In genomic region chr15:47717036-47717611, GRCh38 we compare ENCODE assay signal across 9 cellular contexts. TPM values are rescaled to one million over a fixed set of nuclear protein-coding genes. Genes with fewer than 3 reads are reported as not detected.
DNase-seq lines count a peak whose midpoint lies in the region; ATAC-seq and TF ChIP-seq lines count a peak whose summit lies in the region.
"Had no signal": no experiment of that assay in that cellular context is flagged by ENCODE, and none has a peak within 500 bp of the region (broad histone marks: within the 10 kb centered on the region; RNA-seq: fewer than 3 reads in every experiment).

Gene SEMA6D, plus strand, starts transcription at chr15:47717505. Its CDS starts 42,294 bp downstream, at chr15:47759799.

- peak within 1 kb of the TSS in 3 of 4 donors; percentile 45 to 84 (median 67) for H3K4me3 Mint-ChIP-seq in IgD-negative memory B cell
- H3K4me3 Mint-ChIP-seq in activated T-helper 2 cell treated with anti-CD3 and anti-CD28 coated beads, Interferon-gamma antibody, Interleukin-2, Interleukin-4, amounts not matched to agents 10 μg/mL and 5 μg/mL and 100 μg/mL, durations not matched to agents 14 hours and 24 hours and 36 hours (ENCODE audit: low read depth) = no peak within 1 kb of the TSS

- ATAC-seq in HG02588 (IDR thresholded peaks at IDR 0.05; ENCODE audit: unreplicated experiment) = no peak
- ATAC-seq: GM12878 had no signal

- H3K4me1 ChIP-seq in SJSA1 (replicated peaks) (peaks cover 18% of the 10 kb centered on the region; the same call in 1 of the 2 replicates), muscle layer of colon (ENCODE audit: insufficient read depth, low read length) (peaks cover 24% of the 10 kb centered on the region), vagina (peaks cover 37% of the 10 kb centered on the region)

- H3K27me3 ChIP-seq in SJSA1 (replicated peaks) (0 out of 2 replicates have a peak, but pooled peaks cover 4% of the 10 kb centered on the region), muscle layer of colon (ENCODE audit: control insufficient read depth in 1 of 2, insufficient read depth in 2 of 2, low read length in 2 of 2) (peaks cover 0 to 9% of the 10 kb centered on the region in 2 donors), vagina (no peaks in the 10 kb centered on the region)

- H3K27ac ChIP-seq in SJSA1 (no peak within 1 kb of the TSS), muscle layer of colon (ENCODE audit: low read depth, low read length) (peak within 1 kb of the TSS; percentile 73), vagina (peak within 1 kb of the TSS; percentile 85)

- H3K27me3 Mint-ChIP-seq in IgD-negative memory B cell = peaks cover 46% of the 10 kb centered on the region
- H3K27me3 Mint-ChIP-seq in activated T-helper 2 cell treated with anti-CD3 and anti-CD28 coated beads, Interferon-gamma antibody, Interleukin-2, Interleukin-4, amounts not matched to agents 10 μg/mL and 5 μg/mL and 100 μg/mL, durations not matched to agents 14 hours and 24 hours and 36 hours (ENCODE audit: low read depth) = peaks cover 57% of the 10 kb centered on the region

- TF ChIP-seq CTCF in vagina (IDR thresholded peaks at IDR 0.05) = no peak

- intact Hi-C loops in vagina (cut with DNase I) = no loop called here
- intact Hi-C loops in activated T-helper 2 cell treated with anti-CD3 and anti-CD28 coated beads, Interferon-gamma antibody, Interleukin-2, Interleukin-4, amounts not matched to agents 10 μg/mL and 5 μg/mL and 100 μg/mL, durations not matched to agents 14 hours and 24 hours and 36 hours (cut with micrococcal nuclease) = loop anchor here (10.0 kb wide), 2 partner anchors 522 to 568 kb away; no protein-coding TSS in a partner anchor

- H3K36me3 ChIP-seq in SJSA1 (no peaks in the 10 kb centered on the region), muscle layer of colon (ENCODE audit: insufficient read depth, low read length) (no peaks in the 10 kb centered on the region), vagina (no peaks in the 10 kb centered on the region)

- TF ChIP-seq POLR2A in vagina (IDR thresholded peaks at IDR 0.05) = no peak

- no peaks in the 10 kb centered on the region for H3K36me3 Mint-ChIP-seq in IgD-negative memory B cell
- H3K36me3 Mint-ChIP-seq in activated T-helper 2 cell treated with anti-CD3 and anti-CD28 coated beads, Interferon-gamma antibody, Interleukin-2, Interleukin-4, amounts not matched to agents 10 μg/mL and 5 μg/mL and 100 μg/mL, durations not matched to agents 14 hours and 24 hours and 36 hours (ENCODE audit: low read depth) = no peaks in the 10 kb centered on the region

- H3K4me1 Mint-ChIP-seq in IgD-negative memory B cell = peaks cover 0 to 10% (median 6%) of the 10 kb centered on the region in 3 donors
- no peaks in the 10 kb centered on the region for H3K4me1 Mint-ChIP-seq in activated T-helper 2 cell treated with anti-CD3 and anti-CD28 coated beads, Interferon-gamma antibody, Interleukin-2, Interleukin-4, amounts not matched to agents 10 μg/mL and 5 μg/mL and 100 μg/mL, durations not matched to agents 14 hours and 24 hours and 36 hours (ENCODE audit: low read depth)

- H3K27ac Mint-ChIP-seq in IgD-negative memory B cell = no peak within 1 kb of the TSS
- no peak within 1 kb of the TSS for H3K27ac Mint-ChIP-seq in activated T-helper 2 cell treated with anti-CD3 and anti-CD28 coated beads, Interferon-gamma antibody, Interleukin-2, Interleukin-4, amounts not matched to agents 10 μg/mL and 5 μg/mL and 100 μg/mL, durations not matched to agents 14 hours and 24 hours and 36 hours

- H3K9ac ChIP-seq in muscle layer of colon (ENCODE audit: low read length) = no peak within 1 kb of the TSS

- peak; percentile 87 for DNase-seq in AG20443 (ENCODE audit: low spot score)
- DNase-seq in SJSA1 (ENCODE audit: low read depth in 1 of 2, low spot score in 2 of 2) = peak; percentile 70 to 77
- peak; percentile 74 for DNase-seq in fibroblast of the conjunctiva (ENCODE audit: low read depth)
- DNase-seq in vagina (ENCODE audit: extremely low spot score in 2 of 2) = no peak
- DNase-seq in activated T-helper 2 cell treated with anti-CD3 and anti-CD28 coated beads, Interferon-gamma antibody, Interleukin-2, Interleukin-4, amounts not matched to agents 10 μg/mL and 5 μg/mL and 100 μg/mL, durations not matched to agents 14 hours and 24 hours and 36 hours (ENCODE audit: low spot score) = no peak

- H3K9me3 ChIP-seq in SJSA1 (replicated peaks) (no peaks in the 10 kb centered on the region), muscle layer of colon (ENCODE audit: low read length) (no peaks in the 10 kb centered on the region), vagina (no peaks in the 10 kb centered on the region)

- H3K9me3 Mint-ChIP-seq in IgD-negative memory B cell = no peaks in the 10 kb centered on the region
- H3K9me3 Mint-ChIP-seq in activated T-helper 2 cell treated with anti-CD3 and anti-CD28 coated beads, Interferon-gamma antibody, Interleukin-2, Interleukin-4, amounts not matched to agents 10 μg/mL and 5 μg/mL and 100 μg/mL, durations not matched to agents 14 hours and 24 hours and 36 hours = no peaks in the 10 kb centered on the region

- H3K4me3 ChIP-seq in SJSA1 (peak within 1 kb of the TSS; percentile 62), muscle layer of colon (ENCODE audit: low read depth in 1 of 2, low read length in 2 of 2) (peak within 1 kb of the TSS; percentile 66 to 75), vagina (peak within 1 kb of the TSS; percentile 69 to 80)
- H3K4me3 ChIP-seq: GM12878 had no signal

RNA-seq across cellular contexts. Expression of gene SEMA6D, which starts in this region (rescaled TPM):
- not detected for polyA plus RNA-seq in IgD-negative memory B cell
- 2.3 and 3.7 TPM in 2 replicates for total RNA-seq in SJSA1 (2014; rRNA removed; shearing (Covaris generic))
- total RNA-seq in vagina = 34.9 TPM
- total RNA-seq in activated T-helper 2 cell treated with anti-CD3 and anti-CD28 coated beads, Interferon-gamma antibody, Interleukin-2, Interleukin-4, amounts not matched to agents 10 μg/mL and 5 μg/mL and 100 μg/mL, durations not matched to agents 14 hours and 24 hours and 36 hours = not detected in 2 replicates

Comparison
In these comparisons a context has a peak if more than half of its experiments do, and no peak if none do; other contexts are left out.
1. DNase-seq: peak in AG20443 (single experiment), SJSA1 (2 of 2) and fibroblast of the conjunctiva (single experiment); none in vagina (0 of 2) and activated T-helper 2 cell treated with anti-CD3 and anti-CD28 coated beads, Interferon-gamma antibody, Interleukin-2, Interleukin-4, amounts not matched to agents 10 μg/mL and 5 μg/mL and 100 μg/mL, durations not matched to agents 14 hours and 24 hours and 36 hours (single experiment).
2. Peak in every context shown above with its lines, with median percentiles within 50 percentile points of each other: H3K4me3 ChIP-seq.